ENCODE assay signal across 24 cellular contexts in genomic region chr1:200900877-200901276, GRCh38. TPM values are rescaled to one million over a fixed set of nuclear protein-coding genes. Genes with fewer than 3 reads are reported as not detected.
"Had no signal": no experiment of that assay in that cellular context is flagged by ENCODE, and none has a peak within 500 bp of the region (broad histone marks: within the 10 kb centered on the region; RNA-seq: fewer than 3 reads in every experiment).

No MANE protein-coding gene starts in this region.

- DNase-seq: activated CD4-positive, alpha-beta memory T cell treated with anti-CD3 and anti-CD28 coated beads, Interleukin-2, amount 10 ng/mL, durations not matched to agents 7 days and 5 days; activated CD4-positive, alpha-beta T cell treated with anti-CD3 and anti-CD28 coated beads, Interleukin-2, amount 10 ng/mL, durations not matched to agents 24 days and 14 days; activated gamma-delta T cell treated with Interleukin-2 at 50 U/mL for 16 hours; activated T-cell treated with anti-CD3 and anti-CD28 coated beads for 4 hours; body of pancreas; erythroblast; foreskin fibroblast; left lung; naive thymus-derived CD4-positive, alpha-beta T cell; retina; stimulated activated CD4-positive, alpha-beta T cell treated with anti-CD3 and anti-CD28 coated beads, Interleukin-1b, Interleukin-23, amount 100 ng/mL, for 48 hours; T-helper 17 cell; tibial artery had no signal

- H3K27ac ChIP-seq: body of pancreas, cardiac muscle cell, left lung, tibial artery had no signal

- H3K27me3 ChIP-seq: body of pancreas, cardiac muscle cell, left lung, tibial artery had no signal

- H3K9me3 ChIP-seq: body of pancreas, left lung, tibial artery had no signal

- H3K36me3 ChIP-seq: cardiac muscle cell, tibial artery had no signal

- FAIRE-seq: endometrium had no signal

- ATAC-seq: body of pancreas; left lung; naive thymus-derived CD4-positive, alpha-beta T cell; T-helper 17 cell had no signal

- H3K4me1 ChIP-seq: tibial artery had no signal

- H3K4me3 ChIP-seq: body of pancreas, cardiac muscle cell, left lung, tibial artery had no signal

RNA-seq across cellular contexts. Expression of gene INAVA, which starts 6.2 kb away (rescaled TPM):
- total RNA-seq: activated CD4-positive, alpha-beta T cell treated with anti-CD3 and anti-CD28 coated beads, Interleukin-2, amount 10 ng/mL, durations not matched to agents 24 days and 14 days; fibroblast of lung; lung microvascular endothelial cell had no signal
- polyA plus RNA-seq: naive thymus-derived CD4-positive, alpha-beta T cell had no signal

RNA-seq across cellular contexts. Expression of gene GPR25, which starts 28.1 kb away (rescaled TPM):
- total RNA-seq: activated CD4-positive, alpha-beta T cell treated with anti-CD3 and anti-CD28 coated beads, Interleukin-2, amount 10 ng/mL, durations not matched to agents 24 days and 14 days; chondrocyte; fibroblast of lung; glomerular endothelial cell; kidney epithelial cell; lung microvascular endothelial cell; neural crest cell; omental fat pad; skeletal muscle tissue; urinary bladder had no signal
- polyA plus RNA-seq: cardiac muscle cell, fibroblast of lung had no signal
